23 cellular contexts compared by ENCODE assay signal in genomic region chr2:97732436-97733340, GRCh38. TPM values are rescaled to one million over a fixed set of nuclear protein-coding genes. Genes with fewer than 3 reads are reported as not detected.
DNase-seq lines count a peak whose midpoint lies in the region; ATAC-seq and TF ChIP-seq lines count a peak whose summit lies in the region.
"Had no signal": no experiment of that assay in that cellular context is flagged by ENCODE, and none has a peak within 500 bp of the region (broad histone marks: within the 10 kb centered on the region; RNA-seq: fewer than 3 reads in every experiment).

No MANE protein-coding gene starts in this region.

- no peaks in the 10 kb centered on the region for H3K9me3 Mint-ChIP-seq in CD4-positive, alpha-beta T cell
- H3K9me3 Mint-ChIP-seq in activated naive CD4-positive, alpha-beta T cell treated with anti-CD3 and anti-CD28 coated beads, Interleukin-2, amount 50 U/mL, for 72 hours: no peaks in the 10 kb centered on the region

- no peak for ATAC-seq in CD4-positive, alpha-beta T cell (ENCODE audit: poor library complexity)
- peak; percentile 23 for ATAC-seq in esophagus mucosa
- ATAC-seq in activated naive CD4-positive, alpha-beta T cell treated with anti-CD3 and anti-CD28 coated beads, Interleukin-2, amount 50 U/mL, for 72 hours: no peak

- H3K27me3 Mint-ChIP-seq in CD4-positive, alpha-beta T cell: no peaks in the 10 kb centered on the region

- peaks cover 34% of the 10 kb centered on the region for H3K4me1 Mint-ChIP-seq in CD4-positive, alpha-beta T cell (ENCODE audit: low read depth)

- H3K27me3 ChIP-seq in CD4-positive, alpha-beta T cell (ENCODE audit: control insufficient read depth, insufficient read depth, low read length): no peaks in the 10 kb centered on the region

- POLR2A ChIA-PET in CD4-positive, alpha-beta T cell (lab: Charles Lee): no interaction called here

- no peaks in the 10 kb centered on the region for H3K9me3 ChIP-seq in CD4-positive, alpha-beta T cell (ENCODE audit: control insufficient read depth, low read length)

- peak overlapping the region; percentile 14 for H3K27ac Mint-ChIP-seq in CD4-positive, alpha-beta T cell
- H3K27ac Mint-ChIP-seq in activated naive CD4-positive, alpha-beta T cell treated with anti-CD3 and anti-CD28 coated beads, Interleukin-2, amount 50 U/mL, for 72 hours: no peak overlapping the region

- H3K4me3 Mint-ChIP-seq in CD4-positive, alpha-beta T cell: no peak overlapping the region

- no peak for TF ChIP-seq CTCF in CD4-positive, alpha-beta T cell (IDR thresholded peaks at IDR 0.05)

- CTCF ChIA-PET in CD4-positive, alpha-beta T cell (lab: Charles Lee): no interaction called here

- H3K27ac ChIP-seq in CD4-positive, alpha-beta T cell (ENCODE audit: low read depth, low read length): no peak overlapping the region
- H3K27ac ChIP-seq: 22Rv1, C4-2B, KMS-11, RWPE1 had no signal

- H3K36me3 Mint-ChIP-seq in CD4-positive, alpha-beta T cell (ENCODE audit: low read depth): peaks cover 89% of the 10 kb centered on the region
- peaks cover 22 to 39% of the 10 kb centered on the region in 2 donors for H3K36me3 Mint-ChIP-seq in activated naive CD4-positive, alpha-beta T cell treated with anti-CD3 and anti-CD28 coated beads, Interleukin-2, amount 50 U/mL, for 72 hours

- peak; percentile 47 for DNase-seq in activated CD8-positive, alpha-beta memory T cell treated with anti-CD3 and anti-CD28 coated beads, Interleukin-2, amount 50 U/mL, for 48 hours
- no peak for DNase-seq in activated CD8-positive, alpha-beta memory T cell treated with anti-CD3 and anti-CD28 coated beads, Interleukin-2, amount 50 U/mL, for 4 hours
- DNase-seq in CD4-positive, alpha-beta T cell: no peak
- peak; percentile 67 for DNase-seq in posterior vena cava (ENCODE audit: low spot score)
- no peak for DNase-seq in activated CD4-positive, alpha-beta T cell treated with anti-CD3 and anti-CD28 coated beads for 4 hours
- DNase-seq in NCI-H345 treated with DMSO at 0.1 percent for 48 hours (lab: John Stamatoyannopoulos, UW; ENCODE audit: unreplicated experiment): no peak
- no peak for DNase-seq in activated naive CD4-positive, alpha-beta T cell treated with anti-CD3 and anti-CD28 coated beads, Interleukin-2, amount 50 U/mL, for 72 hours (ENCODE audit: low spot score in 2 of 2)
- DNase-seq: Calu3; DMS79; H7; NCI-H1092; NCI-H2107; NCI-H226; NCI-H69; NK-92 treated with Interleukin-12 subunit alpha and Interleukin-12 subunit beta, amount 100 ng/mL, for 24 hours; OCI-M1 had no signal

- intact Hi-C loops in CD4-positive, alpha-beta T cell (cut with DNase I, micrococcal nuclease): no loop called here
- intact Hi-C loops in posterior vena cava (cut with DNase I): no loop called here

RNA-seq across cellular contexts. Expression of gene ZAP70, which starts 19.3 kb away (rescaled TPM):
- total RNA-seq in CD4-positive, alpha-beta T cell: 100 to 1,000 TPM; 440 to 470 TPM
- 0.76 TPM for total RNA-seq in esophagus mucosa
- 1 to 10 TPM; 2.4 to 2.8 TPM for total RNA-seq in posterior vena cava
- total RNA-seq in activated naive CD4-positive, alpha-beta T cell treated with anti-CD3 and anti-CD28 coated beads, Interleukin-2, amount 50 U/mL, for 72 hours: 100 to 1,000 TPM; 164 to 235 TPM
- total RNA-seq: Calu3, G401, MCF 10A had no signal

Comparison
In these comparisons a context has a peak if more than half of its experiments do, and no peak if none do; other contexts are left out.
1. DNase-seq: peak in activated CD8-positive, alpha-beta memory T cell treated with anti-CD3 and anti-CD28 coated beads, Interleukin-2, amount 50 U/mL, for 48 hours (single experiment) and posterior vena cava (single experiment); none in activated CD8-positive, alpha-beta memory T cell treated with anti-CD3 and anti-CD28 coated beads, Interleukin-2, amount 50 U/mL, for 4 hours (single experiment), CD4-positive, alpha-beta T cell (0 of 10), activated CD4-positive, alpha-beta T cell treated with anti-CD3 and anti-CD28 coated beads for 4 hours (0 of 2), NCI-H345 treated with DMSO at 0.1 percent for 48 hours (single experiment) and activated naive CD4-positive, alpha-beta T cell treated with anti-CD3 and anti-CD28 coated beads, Interleukin-2, amount 50 U/mL, for 72 hours (0 of 2).
2. RNA of gene ZAP70, which starts 19.3 kb away (total RNA-seq): 440 to 470 TPM in CD4-positive, alpha-beta T cell and 164 to 235 TPM in activated naive CD4-positive, alpha-beta T cell treated with anti-CD3 and anti-CD28 coated beads, Interleukin-2, amount 50 U/mL, for 72 hours; 2.4 to 2.8 TPM in posterior vena cava and 0.76 TPM in esophagus mucosa (single experiment); every median in the first group is over 10 times any median in the second.